ENCODE assay signal across 26 cellular contexts in genomic region chr21:32319012-32319411, GRCh38. TPM values are rescaled to one million over a fixed set of nuclear protein-coding genes. Genes with fewer than 3 reads are reported as not detected.
"Had no signal": no experiment of that assay in that cellular context is flagged by ENCODE, and none has a peak within 500 bp of the region (broad histone marks: within the 10 kb centered on the region; RNA-seq: fewer than 3 reads in every experiment).

No MANE protein-coding gene starts in this region.

- DNase-seq: activated CD4-positive, alpha-beta memory T cell treated with anti-CD3 and anti-CD28 coated beads for 36 hours; activated CD4-positive, alpha-beta T cell treated with anti-CD3 and anti-CD28 coated beads for 36 hours; activated CD4-positive, alpha-beta T cell treated with anti-CD3 and anti-CD28 coated beads, Interleukin-2, amount 10 ng/mL, durations not matched to agents 24 days and 14 days; activated CD4-positive, CD25-positive, alpha-beta regulatory T cell; activated CD4-positive, CD25-positive, alpha-beta regulatory T cell treated with anti-CD3 and anti-CD28 coated beads, Interleukin-2, amount 50 U/mL, for 72 hours; activated gamma-delta T cell; activated naive CD4-positive, alpha-beta T cell; activated naive CD4-positive, alpha-beta T cell treated with anti-CD3 and anti-CD28 coated beads, Interleukin-2, amount 10 ng/mL, durations not matched to agents 7 days and 5 days; activated naive CD8-positive, alpha-beta T cell treated with anti-CD3 and anti-CD28 coated beads, Interleukin-2, amount 10 ng/mL, durations not matched to agents 7 days and 5 days; activated T-cell treated with anti-CD3 and anti-CD28 coated beads, Interleukin-2, amount 50 U/mL, for 1 hour; central memory CD4-positive, alpha-beta T cell; cerebellar nuclear complex; colonic mucosa; effector CD8-positive, alpha-beta T cell; foreskin fibroblast; T-helper 2 cell had no signal

- H3K27ac ChIP-seq: ascending aorta, breast epithelium, cardiac muscle cell, colonic mucosa had no signal

- H3K27me3 ChIP-seq: ascending aorta, breast epithelium, cardiac muscle cell, colonic mucosa had no signal

- ATAC-seq: activated CD4-positive, alpha-beta T cell treated with anti-CD3 and anti-CD28 coated beads for 36 hours; activated naive CD4-positive, alpha-beta T cell treated with anti-CD3 and anti-CD28 coated beads, Interleukin-2, amount 50 U/mL, for 72 hours; activated T-helper 17 cell treated with anti-CD3 and anti-CD28 coated beads, Interleukin-2, amount 50 U/mL, for 72 hours; esophagus mucosa had no signal

- H3K36me3 ChIP-seq: colonic mucosa had no signal

- H3K9me3 ChIP-seq: ascending aorta, breast epithelium, colonic mucosa had no signal

- H3K4me3 ChIP-seq: ascending aorta, breast epithelium, cardiac muscle cell, colonic mucosa had no signal

- H3K4me1 ChIP-seq: ascending aorta, breast epithelium, colonic mucosa had no signal

RNA-seq across cellular contexts. Expression of gene MRAP, which starts 20.4 kb away (rescaled TPM):
- total RNA-seq: activated CD4-positive, alpha-beta memory T cell treated with anti-CD3 and anti-CD28 coated beads for 36 hours; activated CD4-positive, alpha-beta T cell treated with anti-CD3 and anti-CD28 coated beads for 36 hours; activated CD4-positive, alpha-beta T cell treated with anti-CD3 and anti-CD28 coated beads, Interleukin-2, amount 10 ng/mL, durations not matched to agents 24 days and 14 days; activated naive CD4-positive, alpha-beta T cell treated with anti-CD3 and anti-CD28 coated beads, Interleukin-2, amount 50 U/mL, for 72 hours; activated naive CD8-positive, alpha-beta T cell treated with anti-CD3 and anti-CD28 coated beads, Interleukin-2, amount 10 ng/mL, durations not matched to agents 7 days and 5 days; activated T-helper 17 cell treated with anti-CD3 and anti-CD28 coated beads, Interleukin-2, amount 50 U/mL, for 72 hours; ascending aorta; cardiac muscle cell; colonic mucosa; dermis microvascular lymphatic vessel endothelial cell; epithelial cell of proximal tubule; esophagus mucosa; frontal cortex; T-helper 1 cell treated with Interleukin-12 subunit alpha and Interleukin-12 subunit beta and Interleukin-4 antibody, amounts not matched to agents 30 ng/mL and 1 ng/mL, for 36 hours had no signal
- polyA plus RNA-seq: cardiac muscle cell had no signal
